Comparison of ENCODE assay signal across 22 cellular contexts in the genomic region with DNA sequence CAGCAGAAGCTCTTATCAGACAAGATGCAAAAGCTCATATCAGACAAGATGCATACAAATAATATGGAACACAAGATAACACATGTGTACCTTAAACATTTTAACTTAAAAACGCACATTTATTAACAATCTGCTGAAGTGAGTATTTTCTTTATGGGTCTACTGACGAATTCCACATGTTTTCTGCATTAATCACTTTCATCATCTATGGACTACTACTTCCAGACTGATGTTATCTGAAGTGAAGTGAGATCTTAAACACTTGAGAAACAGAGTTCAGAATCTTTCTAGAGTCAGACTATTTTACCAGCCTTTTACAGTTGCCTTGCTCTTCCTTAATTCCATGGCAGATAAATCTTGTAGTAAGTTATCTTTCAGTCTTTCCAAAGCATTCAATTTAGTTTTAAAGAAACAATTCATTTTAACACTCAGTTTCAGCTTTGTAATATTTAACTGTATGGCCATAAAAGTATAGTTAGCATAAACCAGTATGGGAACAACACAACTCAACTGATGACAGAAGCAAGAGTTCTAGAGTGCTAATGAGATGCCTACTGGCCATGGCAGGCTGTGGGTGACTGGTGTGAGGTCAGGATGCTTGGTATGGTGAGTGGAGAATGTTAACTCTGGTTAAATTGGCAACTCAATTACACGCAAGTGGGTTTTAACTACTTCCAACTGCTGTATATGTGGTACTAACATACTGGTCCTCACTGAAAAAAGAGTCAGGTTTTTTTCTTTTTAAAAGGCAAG. TPM values are rescaled to one million over a fixed set of nuclear protein-coding genes. Genes with fewer than 3 reads are reported as not detected.
DNase-seq lines count a peak whose midpoint lies in the region; ATAC-seq, FAIRE-seq and TF ChIP-seq lines count a peak whose summit lies in the region.
"Had no signal": no experiment of that assay in that cellular context is flagged by ENCODE, and none has a peak within 500 bp of the region (broad histone marks: within the 10 kb centered on the region; RNA-seq: fewer than 3 reads in every experiment).

No MANE protein-coding gene starts in this region.

- H3K4me3 ChIP-seq in choroid plexus epithelial cell (ENCODE audit: low read depth, low read length), result no peak overlapping the region
- H3K4me3 ChIP-seq: BLaER1 treated with 17β-estradiol and CSF1 and Interleukin-3, amounts not matched to agents 10 nM and 100 nM; MG63 had no signal

- no peak for TF ChIP-seq POLR2A in GM12891 (IDR thresholded peaks at IDR 0.05; ENCODE audit: low read depth, low read length)

- peak; percentile 76 for FAIRE-seq in GM12891 (lab: Jason Lieb, UNC)

- no peak for TF ChIP-seq CTCF in choroid plexus epithelial cell (conservative IDR thresholded peaks at IDR 0.05; ENCODE audit: low read depth, low read length)

- no peak for ATAC-seq in GM21360 (IDR thresholded peaks at IDR 0.05; ENCODE audit: unreplicated experiment)
- ATAC-seq: activated T-cell treated with anti-CD3 and anti-CD28 coated beads, Interleukin-2, amount 50 U/mL, for 4 hours; PC-3 had no signal

- DNase-seq in GM12891 (ENCODE audit: insufficient read length, low spot score), result no peak
- peak; percentile 19 for DNase-seq in M059J (ENCODE audit: low read depth)
- peak; percentile 36 for DNase-seq in choroid plexus epithelial cell (ENCODE audit: low read depth)
- DNase-seq in renal cortical epithelial cell (ENCODE audit: low read depth), result peak; percentile 56
- DNase-seq in NCI-H446 (lab: John Stamatoyannopoulos, UW), result no peak
- DNase-seq in hepatic stellate cell (ENCODE audit: low spot score), result no peak
- DNase-seq in stimulated activated CD4-positive, alpha-beta T cell treated with anti-CD3 and anti-CD28 coated beads, Interleukin-2, amount 100 ng/mL, for 48 hours, result no peak
- DNase-seq: activated CD4-positive, alpha-beta T cell treated with anti-CD3 and anti-CD28 coated beads for 48 hours; activated naive CD4-positive, alpha-beta T cell treated with Interleukin-2 at 50 U/mL for 16 hours; activated T-cell treated with anti-CD3 and anti-CD28 coated beads, Interleukin-2, amount 50 U/mL, for 4 hours; COR-L47; glutamatergic neuron; GOT3; MG63; natural killer cell; NCI-H1417; NCI-H2081; NCI-H345; PC-3; stimulated activated CD4-positive, alpha-beta T cell treated with anti-CD3 and anti-CD28 coated beads, Interleukin-2, amount 100 ng/mL, for 24 hours had no signal

TF ChIP-seq in GM12891, 5 proteins besides CTCF, POLR2A, EP300 and RAD21:
- TF ChIP-seq PAX5 (IDR thresholded peaks at IDR 0.05; ENCODE audit: insufficient read depth, low read length, severe bottlenecking) (no peak), SPI1 (IDR thresholded peaks at IDR 0.05; ENCODE audit: low read depth, low read length) (no peak), POU2F2 (IDR thresholded peaks at IDR 0.05; ENCODE audit: low read depth, low read length) (no peak), POLR2AphosphoS5 (IDR thresholded peaks at IDR 0.05; ENCODE audit: low read depth, low read length) (no peak), TAF1 (IDR thresholded peaks at IDR 0.05; ENCODE audit: low read depth, low read length) (no peak)

RNA-seq across cellular contexts. Expression of a gene that starts 9.8 kb away (rescaled TPM):
- 21.3 TPM for polyA plus RNA-seq in GM12891 (2012; ENCODE audit: low read depth, missing spikeins)
- 115 and 144 TPM in 2 replicates for total RNA-seq in M059J (2014; rRNA removed; shearing (Covaris generic))
- total RNA-seq in renal cortical epithelial cell, result 75.6 and 242 TPM in 2 replicates

Comparison
In these comparisons a context has a peak if more than half of its experiments do, and no peak if none do; other contexts are left out.
1. DNase-seq: peak in M059J (single experiment), choroid plexus epithelial cell (single experiment) and renal cortical epithelial cell (single experiment); none in GM12891 (single experiment), NCI-H446 (0 of 2), hepatic stellate cell (single experiment) and stimulated activated CD4-positive, alpha-beta T cell treated with anti-CD3 and anti-CD28 coated beads, Interleukin-2, amount 100 ng/mL, for 48 hours (0 of 2).